7 cellular contexts compared by ENCODE assay signal in the genomic region with DNA sequence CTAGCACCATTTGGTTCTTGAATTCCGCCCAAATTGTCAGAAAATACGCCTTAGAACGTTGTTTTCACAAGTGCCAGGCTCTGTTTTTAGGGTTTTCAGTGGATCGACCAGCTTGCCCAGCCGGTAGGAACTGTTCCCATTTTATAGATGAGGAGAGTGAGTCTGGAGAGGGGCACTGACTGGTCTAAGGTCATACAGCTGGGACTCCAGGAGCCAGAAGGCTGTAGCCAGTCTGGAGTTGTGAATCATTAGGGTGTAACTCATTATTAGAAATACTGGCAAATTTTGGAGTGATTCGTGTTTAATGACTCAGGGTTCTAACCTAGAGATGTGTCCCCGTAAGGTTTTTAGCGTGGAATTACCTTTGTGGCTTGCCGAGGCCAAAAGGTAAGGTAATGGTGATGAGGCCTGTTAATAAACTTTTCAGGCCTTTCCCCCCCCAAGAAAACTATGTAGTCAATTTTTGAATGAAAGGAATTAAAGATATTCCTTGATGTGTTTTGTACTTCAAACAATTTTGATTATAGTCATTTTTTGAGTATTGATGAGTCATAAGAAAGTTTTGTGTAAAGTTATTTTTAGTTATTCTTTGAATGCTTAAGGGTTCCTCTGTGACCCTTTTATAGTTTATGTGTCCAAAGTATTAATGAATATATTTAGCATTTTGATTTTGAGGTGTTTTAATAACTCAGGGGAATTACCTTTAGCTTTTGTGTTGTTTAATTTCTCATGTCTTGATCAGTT. TPM values are rescaled to one million over a fixed set of nuclear protein-coding genes. Genes with fewer than 3 reads are reported as not detected.
DNase-seq lines count a peak whose midpoint lies in the region; ATAC-seq, FAIRE-seq and TF ChIP-seq lines count a peak whose summit lies in the region.

No MANE protein-coding gene starts in this region.

- H3K4me2 ChIP-seq in PC-3 (ENCODE audit: low read length): peak overlapping the region; percentile 84

- H3K9ac ChIP-seq in PC-3 (ENCODE audit: low read length): peak overlapping the region; percentile 98

- no peaks in the 10 kb centered on the region for H3K36me3 ChIP-seq in PC-3 (ENCODE audit: low read depth, low read length)
- H3K36me3 ChIP-seq in effector memory CD4-positive, alpha-beta T cell (ENCODE audit: control insufficient read depth, insufficient read depth, low read length): no peaks in the 10 kb centered on the region
- no peaks in the 10 kb centered on the region for H3K36me3 ChIP-seq in neuron (ENCODE audit: insufficient read depth, low read length)

- peak; percentile 42 for FAIRE-seq in GM19239 (lab: Jason Lieb, UNC)

- H3F3A ChIP-seq in PC-3 (ENCODE audit: low read length, unreplicated experiment): peaks cover 4% of the 10 kb centered on the region

- TSS peak; percentile 28 for BruUV-seq in PC-3 (replicated peaks; lab: Mats Ljungman, UMichigan)

- no peaks in the 10 kb centered on the region for H3K9me3 ChIP-seq in PC-3 (ENCODE audit: low read length)
- no peaks in the 10 kb centered on the region for H3K9me3 ChIP-seq in effector memory CD4-positive, alpha-beta T cell (ENCODE audit: control insufficient read depth, low read length)
- H3K9me3 ChIP-seq in neuron (ENCODE audit: low read length): no peaks in the 10 kb centered on the region

- peak overlapping the region; percentile 76 for H3K4me3 ChIP-seq in PC-3 (ENCODE audit: low read length)
- peak overlapping the region; percentile 95 for H3K4me3 ChIP-seq in effector memory CD4-positive, alpha-beta T cell (ENCODE audit: insufficient read depth, low read depth, low read length, poor library complexity, severe bottlenecking)
- H3K4me3 ChIP-seq in neuron (ENCODE audit: low read length): peak overlapping the region; percentile 99

- H3K27me3 ChIP-seq in PC-3 (ENCODE audit: low read length) (no peaks in the 10 kb centered on the region), neuron (ENCODE audit: insufficient read depth, low read length) (no peaks in the 10 kb centered on the region)
- no peaks in the 10 kb centered on the region for H3K27me3 ChIP-seq in effector memory CD4-positive, alpha-beta T cell (replicated peaks; ENCODE audit: control insufficient read depth, insufficient read depth, low read length, poor library complexity, severe bottlenecking)

- CTCF ChIA-PET in PC-3 (lab: Charles Lee): no interaction called here

- H4K20me1 ChIP-seq in PC-3 (ENCODE audit: low read length): peaks cover 39% of the 10 kb centered on the region

- H3K9me2 ChIP-seq in PC-3 (replicated peaks; ENCODE audit: low read length): no peaks in the 10 kb centered on the region

- POLR2A ChIA-PET in PC-3 (lab: Charles Lee; ENCODE audit: unreplicated experiment): interaction anchor here (0.5 to 0.7 kb wide), 2 partner anchors 13 to 49 kb away, joined by 3 to 4 read pairs; no protein-coding TSS in a partner anchor

- intact Hi-C loops in PC-3 (cut with micrococcal nuclease): loop anchor here (1.0 to 10.0 kb wide), 3 partner anchors 29 to 214 kb away; a partner anchor contains a TSS

- TF ChIP-seq CTCF in PC-3 (conservative IDR thresholded peaks at IDR 0.05; ENCODE audit: low read depth, low read length): no peak

- H3K27ac ChIP-seq in PC-3 (ENCODE audit: low read length): peak overlapping the region; percentile 91
- H3K27ac ChIP-seq in effector memory CD4-positive, alpha-beta T cell (ENCODE audit: insufficient read depth, low read length, poor library complexity, severe bottlenecking): peak overlapping the region; percentile 98

- H3K4me1 ChIP-seq in PC-3 (ENCODE audit: insufficient read depth, low read length) (peaks cover 47% of the 10 kb centered on the region), neuron (ENCODE audit: insufficient read depth, low read length) (peaks cover 24% of the 10 kb centered on the region)
- H3K4me1 ChIP-seq in effector memory CD4-positive, alpha-beta T cell (ENCODE audit: control insufficient read depth, insufficient read depth, low read length, poor library complexity, severe bottlenecking): peaks cover 35% of the 10 kb centered on the region

- H2AFZ ChIP-seq in PC-3 (ENCODE audit: low read length): no peak overlapping the region
- H2AFZ ChIP-seq in neuron (ENCODE audit: low read depth, low read length): no peak overlapping the region

- H3K79me2 ChIP-seq in PC-3 (ENCODE audit: low read length): peaks cover 77% of the 10 kb centered on the region

- DNase-seq in GM19239 (ENCODE audit: insufficient read length, low spot score) (no peak), PC-3 (peak; percentile 68), GM19238 (ENCODE audit: insufficient read length, low spot score) (no peak)
- no peak for DNase-seq in effector memory CD4-positive, alpha-beta T cell
- DNase-seq in effector CD8-positive, alpha-beta T cell (lab: John Stamatoyannopoulos, UW): no peak

- ATAC-seq in PC-3 (peak; percentile 5), HG03520 (IDR thresholded peaks at IDR 0.05; ENCODE audit: unreplicated experiment) (no peak)

RNA-seq across cellular contexts. Expression of a gene that starts 2.1 kb away (rescaled TPM):
- 48.7 and 59.1 TPM in 2 replicates for total RNA-seq in PC-3 (2014; rRNA removed)
